In genomic region chr3:123152656-123153055, GRCh38 we compare ENCODE assay signal across 1 cellular context.
TF ChIP-seq lines count a peak whose summit lies in the region.

No MANE protein-coding gene starts in this region.

TF ChIP-seq in GM23338, 12 proteins besides CTCF, POLR2A, EP300 and RAD21 (continued from another document):
- TF ChIP-seq, protein P1, sequence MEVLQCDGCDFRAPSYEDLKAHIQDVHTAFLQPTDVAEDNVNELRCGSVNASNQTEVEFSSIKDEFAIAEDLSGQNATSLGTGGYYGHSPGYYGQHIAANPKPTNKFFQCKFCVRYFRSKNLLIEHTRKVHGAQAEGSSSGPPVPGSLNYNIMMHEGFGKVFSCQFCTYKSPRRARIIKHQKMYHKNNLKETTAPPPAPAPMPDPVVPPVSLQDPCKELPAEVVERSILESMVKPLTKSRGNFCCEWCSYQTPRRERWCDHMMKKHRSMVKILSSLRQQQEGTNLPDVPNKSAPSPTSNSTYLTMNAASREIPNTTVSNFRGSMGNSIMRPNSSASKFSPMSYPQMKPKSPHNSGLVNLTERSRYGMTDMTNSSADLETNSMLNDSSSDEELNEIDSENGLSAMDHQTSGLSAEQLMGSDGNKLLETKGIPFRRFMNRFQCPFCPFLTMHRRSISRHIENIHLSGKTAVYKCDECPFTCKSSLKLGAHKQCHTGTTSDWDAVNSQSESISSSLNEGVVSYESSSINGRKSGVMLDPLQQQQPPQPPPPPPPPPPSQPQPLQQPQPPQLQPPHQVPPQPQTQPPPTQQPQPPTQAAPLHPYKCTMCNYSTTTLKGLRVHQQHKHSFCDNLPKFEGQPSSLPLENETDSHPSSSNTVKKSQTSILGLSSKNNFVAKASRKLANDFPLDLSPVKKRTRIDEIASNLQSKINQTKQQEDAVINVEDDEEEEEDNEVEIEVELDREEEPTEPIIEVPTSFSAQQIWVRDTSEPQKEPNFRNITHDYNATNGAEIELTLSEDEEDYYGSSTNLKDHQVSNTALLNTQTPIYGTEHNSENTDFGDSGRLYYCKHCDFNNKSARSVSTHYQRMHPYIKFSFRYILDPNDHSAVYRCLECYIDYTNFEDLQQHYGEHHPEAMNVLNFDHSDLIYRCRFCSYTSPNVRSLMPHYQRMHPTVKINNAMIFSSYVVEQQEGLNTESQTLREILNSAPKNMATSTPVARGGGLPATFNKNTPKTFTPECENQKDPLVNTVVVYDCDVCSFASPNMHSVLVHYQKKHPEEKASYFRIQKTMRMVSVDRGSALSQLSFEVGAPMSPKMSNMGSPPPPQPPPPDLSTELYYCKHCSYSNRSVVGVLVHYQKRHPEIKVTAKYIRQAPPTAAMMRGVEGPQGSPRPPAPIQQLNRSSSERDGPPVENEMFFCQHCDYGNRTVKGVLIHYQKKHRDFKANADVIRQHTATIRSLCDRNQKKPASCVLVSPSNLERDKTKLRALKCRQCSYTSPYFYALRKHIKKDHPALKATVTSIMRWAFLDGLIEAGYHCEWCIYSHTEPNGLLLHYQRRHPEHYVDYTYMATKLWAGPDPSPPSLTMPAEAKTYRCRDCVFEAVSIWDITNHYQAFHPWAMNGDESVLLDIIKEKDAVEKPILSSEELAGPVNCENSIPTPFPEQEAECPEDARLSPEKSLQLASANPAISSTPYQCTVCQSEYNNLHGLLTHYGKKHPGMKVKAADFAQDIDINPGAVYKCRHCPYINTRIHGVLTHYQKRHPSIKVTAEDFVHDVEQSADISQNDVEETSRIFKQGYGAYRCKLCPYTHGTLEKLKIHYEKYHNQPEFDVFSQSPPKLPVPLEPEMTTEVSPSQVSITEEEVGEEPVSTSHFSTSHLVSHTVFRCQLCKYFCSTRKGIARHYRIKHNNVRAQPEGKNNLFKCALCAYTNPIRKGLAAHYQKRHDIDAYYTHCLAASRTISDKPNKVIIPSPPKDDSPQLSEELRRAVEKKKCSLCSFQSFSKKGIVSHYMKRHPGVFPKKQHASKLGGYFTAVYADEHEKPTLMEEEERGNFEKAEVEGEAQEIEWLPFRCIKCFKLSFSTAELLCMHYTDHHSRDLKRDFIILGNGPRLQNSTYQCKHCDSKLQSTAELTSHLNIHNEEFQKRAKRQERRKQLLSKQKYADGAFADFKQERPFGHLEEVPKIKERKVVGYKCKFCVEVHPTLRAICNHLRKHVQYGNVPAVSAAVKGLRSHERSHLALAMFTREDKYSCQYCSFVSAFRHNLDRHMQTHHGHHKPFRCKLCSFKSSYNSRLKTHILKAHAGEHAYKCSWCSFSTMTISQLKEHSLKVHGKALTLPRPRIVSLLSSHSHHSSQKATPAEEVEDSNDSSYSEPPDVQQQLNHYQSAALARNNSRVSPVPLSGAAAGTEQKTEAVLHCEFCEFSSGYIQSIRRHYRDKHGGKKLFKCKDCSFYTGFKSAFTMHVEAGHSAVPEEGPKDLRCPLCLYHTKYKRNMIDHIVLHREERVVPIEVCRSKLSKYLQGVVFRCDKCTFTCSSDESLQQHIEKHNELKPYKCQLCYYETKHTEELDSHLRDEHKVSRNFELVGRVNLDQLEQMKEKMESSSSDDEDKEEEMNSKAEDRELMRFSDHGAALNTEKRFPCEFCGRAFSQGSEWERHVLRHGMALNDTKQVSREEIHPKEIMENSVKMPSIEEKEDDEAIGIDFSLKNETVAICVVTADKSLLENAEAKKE (CRISPR knock-in tag; IDR thresholded peaks at IDR 0.05): no peak
- TF ChIP-seq POLR2AphosphoS5 (IDR thresholded peaks at IDR 0.05; ENCODE audit: low read depth) (no peak), JUNB (IDR thresholded peaks at IDR 0.05; ENCODE audit: unreplicated experiment) (no peak), EZH2phosphoT487 (IDR thresholded peaks at IDR 0.05; ENCODE audit: unreplicated experiment) (no peak)
